8 cellular contexts compared by ENCODE assay signal in the genomic region with DNA sequence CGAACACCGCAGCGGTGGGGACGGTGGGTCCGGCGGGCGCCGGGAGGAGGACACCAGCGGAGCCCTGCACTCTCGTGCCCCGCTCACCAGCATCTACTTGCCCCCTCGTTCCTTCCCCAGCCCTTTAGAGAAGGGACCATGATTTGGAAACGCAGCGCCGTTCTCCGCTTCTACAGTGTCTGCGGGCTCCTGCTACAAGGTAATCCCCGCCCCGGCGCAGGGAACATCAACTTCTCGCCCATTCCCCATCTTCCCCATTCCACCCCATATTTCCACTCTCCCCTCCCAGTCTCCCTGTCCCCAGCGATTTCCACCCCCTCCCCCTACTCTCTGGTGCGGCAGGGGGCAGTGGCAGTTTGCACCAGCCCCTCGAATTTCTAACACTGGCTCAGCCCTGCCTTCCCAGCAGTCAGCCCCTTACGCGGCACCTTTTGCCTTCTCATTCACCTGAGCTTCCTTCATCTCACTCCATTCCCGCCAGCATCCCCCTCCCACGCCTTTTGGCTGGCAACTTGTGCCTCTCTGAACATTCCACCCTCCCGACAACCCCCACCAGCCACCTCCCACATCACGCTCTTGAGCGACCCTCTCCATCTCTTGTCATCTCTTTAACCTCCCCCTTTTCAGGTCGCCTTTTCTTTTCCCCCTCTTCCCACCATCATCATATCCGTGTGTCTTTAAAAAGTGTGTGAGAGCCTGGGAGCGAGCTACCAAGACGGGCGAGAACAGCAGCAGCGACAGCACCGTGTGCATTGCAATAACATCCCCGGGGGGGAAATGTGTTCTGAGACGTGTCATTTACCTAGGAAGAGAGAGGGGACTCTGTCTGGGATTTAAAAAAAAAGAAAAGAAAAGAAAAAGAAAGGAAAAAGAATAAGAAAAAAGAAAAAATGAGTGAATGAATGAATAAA. TPM values are rescaled to one million over a fixed set of nuclear protein-coding genes. Genes with fewer than 3 reads are reported as not detected.
DNase-seq lines count a peak whose midpoint lies in the region; ATAC-seq, FAIRE-seq and TF ChIP-seq lines count a peak whose summit lies in the region.

No MANE protein-coding gene starts in this region.

- H3K9me3 Mint-ChIP-seq in activated T-cell treated with anti-CD3 and anti-CD28 coated beads, Interleukin-2, amount 50 U/mL, for 4 hours, result no peaks in the 10 kb centered on the region
- no peaks in the 10 kb centered on the region for H3K9me3 Mint-ChIP-seq in astrocyte (ENCODE audit: unreplicated experiment)

- H3K36me3 ChIP-seq in astrocyte (ENCODE audit: insufficient read depth, low read length) (no peaks in the 10 kb centered on the region), thyroid gland (no peaks in the 10 kb centered on the region)

- H3K27me3 Mint-ChIP-seq in activated T-cell treated with anti-CD3 and anti-CD28 coated beads, Interleukin-2, amount 50 U/mL, for 4 hours (ENCODE audit: low read depth), result peaks cover 38% of the 10 kb centered on the region
- peaks cover 11% of the 10 kb centered on the region for H3K27me3 Mint-ChIP-seq in astrocyte (ENCODE audit: low read depth, unreplicated experiment)

- WGBS in thyroid gland, 2 donors, result 2 to 3% methylated on average over 29 to 33 of the region's 40 CpGs

- peak overlapping the region; percentile 96 for H2AFZ ChIP-seq in astrocyte (ENCODE audit: low read depth, low read length)

- peak overlapping the region; percentile 76 for H3K4me3 ChIP-seq in astrocyte (ENCODE audit: insufficient read depth, low read depth, low read length)
- peak overlapping the region; percentile 19 to 39 (median 37) for H3K4me3 ChIP-seq in thyroid gland (replicated peaks in 1 of 3)

- TF ChIP-seq CTCF in astrocyte (IDR thresholded peaks at IDR 0.05; ENCODE audit: insufficient read depth, low read depth, low read length) (no peak), thyroid gland (IDR thresholded peaks at IDR 0.05) (no peak)

- H3K4me2 ChIP-seq in astrocyte (ENCODE audit: low read length), result peak overlapping the region; percentile 99

- TF ChIP-seq POLR2A in thyroid gland (IDR thresholded peaks at IDR 0.05), result no peak

- no peak overlapping the region for H3K27ac Mint-ChIP-seq in astrocyte (ENCODE audit: unreplicated experiment)

- peak in 1 of 2 donors; percentile 15 for ATAC-seq in activated T-cell treated with anti-CD3 and anti-CD28 coated beads, Interleukin-2, amount 50 U/mL, for 4 hours
- ATAC-seq in GM21360 (IDR thresholded peaks at IDR 0.05; ENCODE audit: unreplicated experiment), result no peak
- ATAC-seq in HG02852 (IDR thresholded peaks at IDR 0.05; ENCODE audit: unreplicated experiment), result no peak

- no peaks in the 10 kb centered on the region for H4K20me1 ChIP-seq in astrocyte (ENCODE audit: insufficient read depth, low read length)

- H3K79me2 ChIP-seq in astrocyte (ENCODE audit: insufficient read depth, low read length), result no peaks in the 10 kb centered on the region

- H3K9ac ChIP-seq in astrocyte (ENCODE audit: low read length), result peak overlapping the region; percentile 61

- no peak overlapping the region for H3K27ac ChIP-seq in astrocyte (ENCODE audit: low read depth, low read length)
- H3K27ac ChIP-seq in thyroid gland, result no peak overlapping the region

- intact Hi-C loops in thyroid gland (cut with DNase I), result no loop called here

- H3K4me3 Mint-ChIP-seq in activated T-cell treated with anti-CD3 and anti-CD28 coated beads, Interleukin-2, amount 50 U/mL, for 4 hours, result peak overlapping the region; percentile 48
- peak overlapping the region; percentile 89 for H3K4me3 Mint-ChIP-seq in astrocyte (ENCODE audit: unreplicated experiment)

- no peaks in the 10 kb centered on the region for H3K36me3 Mint-ChIP-seq in activated T-cell treated with anti-CD3 and anti-CD28 coated beads, Interleukin-2, amount 50 U/mL, for 4 hours (ENCODE audit: insufficient read depth)
- no peaks in the 10 kb centered on the region for H3K36me3 Mint-ChIP-seq in astrocyte (ENCODE audit: low read depth, unreplicated experiment)

- no peak for DNase-seq in activated T-cell treated with anti-CD3 and anti-CD28 coated beads, Interleukin-2, amount 50 U/mL, for 4 hours
- no peak for DNase-seq in activated T-cell treated with anti-CD3 and anti-CD28 coated beads, Interleukin-2, amount 50 U/mL, for 48 hours
- no peak for DNase-seq in astrocyte (ENCODE audit: low read depth)
- DNase-seq in left kidney (ENCODE audit: low read depth, low spot score), result peak; percentile 41
- peak in 1 of 2 donors; percentile 11 for DNase-seq in thyroid gland
- no peak for DNase-seq in OCI-M2 (lab: John Stamatoyannopoulos, UW; ENCODE audit: unreplicated experiment)

- H3K27me3 ChIP-seq in astrocyte (ENCODE audit: insufficient read depth, low read length) (peaks cover 29% of the 10 kb centered on the region), thyroid gland (no peaks in the 10 kb centered on the region)

- H3K4me1 Mint-ChIP-seq in activated T-cell treated with anti-CD3 and anti-CD28 coated beads, Interleukin-2, amount 50 U/mL, for 4 hours (ENCODE audit: low read depth), result peaks cover 18% of the 10 kb centered on the region
- H3K4me1 Mint-ChIP-seq in astrocyte (ENCODE audit: low read depth, unreplicated experiment), result peaks cover 15% of the 10 kb centered on the region

- no peak for FAIRE-seq in astrocyte (lab: Jason Lieb, UNC)

- no peaks in the 10 kb centered on the region for H3K9me3 ChIP-seq in astrocyte (ENCODE audit: insufficient read depth, low read depth, low read length)
- no peaks in the 10 kb centered on the region for H3K9me3 ChIP-seq in thyroid gland

- H3K4me1 ChIP-seq in astrocyte (ENCODE audit: insufficient read depth, low read length), result peaks cover 4% of the 10 kb centered on the region
- H3K4me1 ChIP-seq in thyroid gland, result peaks cover 7 to 15% of the 10 kb centered on the region in 2 donors

RNA-seq across cellular contexts. Expression of a gene that starts 0.9 kb away (rescaled TPM):
- total RNA-seq in activated T-cell treated with anti-CD3 and anti-CD28 coated beads, Interleukin-2, amount 50 U/mL, for 4 hours, result not detected
- total RNA-seq in astrocyte (1.5 and 2.9 TPM in 2 replicates), thyroid gland (1 to 10 TPM in 3 of 4 donors, under 1 TPM in 1; 0.13 to 4.3 (median 4.1) TPM)
